In the genomic region with DNA sequence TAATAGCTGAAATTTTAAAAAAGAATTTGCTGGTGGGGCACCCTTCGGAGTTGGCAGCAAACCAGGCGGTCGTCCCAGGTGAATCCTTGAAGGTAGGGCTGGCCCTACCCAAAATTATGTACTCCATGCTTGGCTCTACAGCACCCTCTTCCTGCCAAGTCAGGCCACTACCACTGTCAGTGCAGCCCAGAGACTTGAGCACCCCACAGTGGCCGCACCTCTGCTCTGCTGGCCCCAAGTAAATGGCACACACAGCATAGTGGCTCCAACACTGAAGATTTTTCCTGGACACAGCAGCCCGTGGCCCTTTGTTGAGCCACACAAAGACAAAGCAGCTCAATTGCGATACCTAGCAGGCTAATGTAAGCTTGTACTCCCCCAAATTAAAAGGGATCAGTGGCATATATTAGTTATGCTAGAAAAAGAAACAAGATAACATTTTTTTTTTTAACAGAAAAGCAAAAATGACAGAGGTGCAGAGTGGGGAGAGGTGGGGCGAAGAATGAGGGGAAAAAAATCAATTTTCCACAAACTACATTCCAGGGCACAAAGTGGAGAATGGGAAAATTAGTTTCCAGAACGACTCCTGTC, we compare ENCODE assay signal across 8 cellular contexts.
A peak's percentile ranks its signal among the peaks of the same experiment; 100 is the strongest.
DNase-seq lines count a peak whose midpoint lies in the region; ATAC-seq and TF ChIP-seq lines count a peak whose summit lies in the region.

No MANE protein-coding gene starts in this region.

- BruUV-seq in HCT116 (replicated peaks; lab: Mats Ljungman, UMichigan): no TSS peak

- ATAC-seq in HCT116: peak; percentile 93

- intact Hi-C loops in HCT116 (cut with micrococcal nuclease): no loop called here
- intact Hi-C loops in cardiac septum (cut with DNase I): no loop called here

- H3K36me3 ChIP-seq in HCT116 (ENCODE audit: control insufficient read depth in 1 of 2, insufficient read depth in 2 of 2, low read length in 2 of 2): no peaks in the 10 kb centered on the region
- H3K36me3 ChIP-seq in suprapubic skin: no peaks in the 10 kb centered on the region

- TF ChIP-seq RAD21 in HCT116 (IDR thresholded peaks at IDR 0.05; ENCODE audit: low read depth): peak; percentile 93

- 80% methylated on average over 8 of the region's 8 CpGs for WGBS in suprapubic skin

- peaks cover 8% of the 10 kb centered on the region; the same call in 1 of the 2 replicates for H3K27me3 ChIP-seq in HCT116 (ENCODE audit: insufficient read depth, low read length)
- H3K27me3 ChIP-seq in suprapubic skin: peaks cover 4% of the 10 kb centered on the region

- no peak for TF ChIP-seq EP300 in suprapubic skin (IDR thresholded peaks at IDR 0.05)

- H3K9me3 ChIP-seq in HCT116 (ENCODE audit: control insufficient read depth in 1 of 2, insufficient read depth in 1 of 2, low read depth in 1 of 2, low read length in 2 of 2) (peaks cover 0 to 6% of the 10 kb centered on the region in 2 experiments; a peak in 1 of 4 replicates), suprapubic skin (peaks cover 18% of the 10 kb centered on the region)

- TF ChIP-seq CTCF in HCT116 (IDR thresholded peaks at IDR 0.05 in 2 of 3, conservative IDR thresholded peaks at IDR 0.05 in 1 of 3; ENCODE audit: borderline replicate concordance in 1 of 3, insufficient read depth in 1 of 3, low read depth in 2 of 3, low read length in 2 of 3): peak; percentile 96 to 99 (median 99)
- TF ChIP-seq CTCF in suprapubic skin (IDR thresholded peaks at IDR 0.05): peak in 1 of 2 donors; percentile 34

- peaks cover 18 to 23% of the 10 kb centered on the region in 2 experiments for H3K4me1 ChIP-seq in HCT116 (ENCODE audit: control insufficient read depth in 1 of 2, insufficient read depth in 2 of 2, low read length in 2 of 2)
- H3K4me1 ChIP-seq in suprapubic skin: peaks cover 7% of the 10 kb centered on the region

- no peak overlapping the region for H2AFZ ChIP-seq in HCT116 (ENCODE audit: low read depth, low read length, poor library complexity, severe bottlenecking)

- CTCF ChIA-PET in HCT116 (lab: Charles Lee): no interaction called here

- TF ChIP-seq POLR2A in HCT116 (IDR thresholded peaks at IDR 0.05; ENCODE audit: borderline replicate concordance, extremely low read depth, insufficient read depth, insufficient read length) (no peak), suprapubic skin (IDR thresholded peaks at IDR 0.05) (no peak)

- H3K79me2 ChIP-seq in HCT116 (ENCODE audit: insufficient read depth, low read length): no peaks in the 10 kb centered on the region

- no peaks in the 10 kb centered on the region for H4K20me1 ChIP-seq in HCT116 (ENCODE audit: insufficient read depth)

- POLR2A ChIA-PET in HCT116 (lab: Charles Lee): no interaction called here

- peak; percentile 8 for DNase-seq in NCI-H1092 treated with DMSO at 0.1 percent for 48 hours (lab: John Stamatoyannopoulos, UW)
- DNase-seq in NCI-H1092 (lab: John Stamatoyannopoulos, UW): no peak
- DNase-seq in HCT116 (ENCODE audit: low read depth, low spot score): peak; percentile 71
- peak; percentile 39 to 58 for DNase-seq in NCI-H526 (lab: John Stamatoyannopoulos, UW)
- peak; percentile 61 for DNase-seq in activated T-cell treated with anti-CD3 and anti-CD28 coated beads for 48 hours (ENCODE audit: low read depth)
- DNase-seq in cardiac septum (ENCODE audit: low spot score): peak; percentile 83
- peak; percentile 56 for DNase-seq in stimulated activated CD4-positive, alpha-beta T cell treated with anti-CD3 and anti-CD28 coated beads, Interleukin-4, amount 100 ng/mL, for 1 hour
- no peak for DNase-seq in suprapubic skin (ENCODE audit: low spot score in 2 of 2)

- no peak overlapping the region for H3K4me2 ChIP-seq in HCT116 (ENCODE audit: low read length)

- no peak overlapping the region for H3K9ac ChIP-seq in HCT116 (ENCODE audit: low read length)

- H3K27ac ChIP-seq in HCT116 (ENCODE audit: low read depth, low read length) (no peak overlapping the region), suprapubic skin (no peak overlapping the region)

- RAD21 ChIA-PET in HCT116 (lab: Charles Lee; ENCODE audit: low non-redundant PET in 1 of 2, low total read pairs in 2 of 2, uncharacterized antibody in 2 of 2, unreplicated experiment in 2 of 2): no interaction called here

- H3K4me3 ChIP-seq in HCT116 (replicated peaks in 1 of 2; ENCODE audit: low read depth in 1 of 2, low read length in 2 of 2) (no peak overlapping the region), suprapubic skin (no peak overlapping the region)

- no peaks in the 10 kb centered on the region for H3K9me2 ChIP-seq in HCT116 (ENCODE audit: insufficient read depth)

TF ChIP-seq in HCT116, 20 proteins besides CTCF, POLR2A, EP300 and RAD21:
- no peak for TF ChIP-seq FOSL1 (IDR thresholded peaks at IDR 0.05; ENCODE audit: low read depth)
- peak; percentile 59 for TF ChIP-seq CBX3 (IDR thresholded peaks at IDR 0.05; ENCODE audit: low read depth)

Comparison
In these comparisons a context has a peak if more than half of its experiments do, and no peak if none do; other contexts are left out.
1. DNase-seq: peak in NCI-H1092 treated with DMSO at 0.1 percent for 48 hours (single experiment), HCT116 (single experiment), NCI-H526 (2 of 2), activated T-cell treated with anti-CD3 and anti-CD28 coated beads for 48 hours (single experiment), cardiac septum (single experiment) and stimulated activated CD4-positive, alpha-beta T cell treated with anti-CD3 and anti-CD28 coated beads, Interleukin-4, amount 100 ng/mL, for 1 hour (single experiment); none in NCI-H1092 (single experiment) and suprapubic skin (0 of 2).